ENCODE assay signal across 8 cellular contexts in the genomic region with DNA sequence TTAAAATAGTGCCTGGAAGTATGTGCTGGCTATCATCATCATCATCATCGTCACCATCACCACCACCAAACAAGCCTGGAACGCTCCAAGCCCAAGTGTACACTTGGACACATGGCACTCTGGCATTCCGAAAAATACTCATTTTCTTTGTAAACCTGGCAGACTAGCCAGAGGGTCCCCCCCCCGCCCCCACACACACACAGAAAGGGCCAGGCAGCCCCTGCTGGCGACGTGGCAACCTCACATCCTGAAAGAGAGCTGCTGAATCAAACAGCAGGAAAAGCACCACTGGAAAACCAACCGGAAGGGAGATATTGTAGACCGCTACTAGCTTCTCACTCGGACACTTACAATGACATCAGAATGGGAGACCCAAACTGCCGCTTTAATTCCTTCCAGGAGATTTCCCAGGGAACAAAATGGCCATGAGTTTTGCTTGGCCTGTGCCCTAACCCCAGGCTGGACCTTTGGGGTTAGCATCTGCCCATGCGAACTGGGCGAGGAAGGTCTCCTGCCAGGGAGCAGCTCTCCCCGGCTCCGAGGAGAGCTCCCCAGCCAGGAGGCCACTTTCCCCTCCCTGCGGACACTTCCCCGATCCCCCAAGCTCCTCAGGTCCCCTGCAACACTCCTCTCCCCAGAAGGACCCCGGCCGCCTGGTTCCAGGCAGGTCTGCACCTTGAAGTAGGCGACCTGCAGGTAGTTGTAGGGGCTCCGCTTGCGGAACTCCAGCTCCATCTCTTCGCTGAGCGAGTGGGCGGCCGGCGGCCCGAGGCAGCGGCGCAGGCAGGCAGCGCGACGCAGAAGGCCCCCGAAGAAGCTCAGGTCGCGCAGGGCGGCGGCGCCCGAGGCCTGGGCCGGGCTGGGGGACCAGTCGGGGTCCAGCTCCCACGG. TPM values are rescaled to one million over a fixed set of nuclear protein-coding genes. Genes with fewer than 3 reads are reported as not detected.
DNase-seq lines count a peak whose midpoint lies in the region; ATAC-seq and TF ChIP-seq lines count a peak whose summit lies in the region.

No MANE protein-coding gene starts in this region.

- CTCF ChIA-PET in activated CD8-positive, alpha-beta T cell treated with anti-CD3 and anti-CD28 coated beads, Interleukin-2, amount 10 ng/mL, durations not matched to agents 7 days and 5 days (lab: Charles Lee), result interaction anchor here (0.6 to 5.9 kb wide), 27 partner anchors 8 to 592 kb away, joined by 3 to 90 read pairs (median 4); a partner anchor contains a TSS

- no peak overlapping the region for H3K4me3 Mint-ChIP-seq in activated CD8-positive, alpha-beta T cell treated with anti-CD3 and anti-CD28 coated beads, Interleukin-2, amount 10 ng/mL, durations not matched to agents 7 days and 5 days
- H3K4me3 Mint-ChIP-seq in neural crest cell, result no peak overlapping the region

- H3K27me3 ChIP-seq in thyroid gland, result no peaks in the 10 kb centered on the region

- no peaks in the 10 kb centered on the region for H3K9me3 ChIP-seq in thyroid gland

- H3K9me3 Mint-ChIP-seq in activated CD8-positive, alpha-beta T cell treated with anti-CD3 and anti-CD28 coated beads, Interleukin-2, amount 10 ng/mL, durations not matched to agents 7 days and 5 days (ENCODE audit: insufficient read depth), result no peaks in the 10 kb centered on the region
- no peaks in the 10 kb centered on the region for H3K9me3 Mint-ChIP-seq in neural crest cell

- H3K27ac Mint-ChIP-seq in activated CD8-positive, alpha-beta T cell treated with anti-CD3 and anti-CD28 coated beads, Interleukin-2, amount 10 ng/mL, durations not matched to agents 7 days and 5 days, result no peak overlapping the region
- H3K27ac Mint-ChIP-seq in neural crest cell (ENCODE audit: unreplicated experiment), result no peak overlapping the region

- peak overlapping the region; percentile 93 to 97 (median 97) for H3K4me3 ChIP-seq in thyroid gland (replicated peaks in 1 of 3)

- H3K27ac ChIP-seq in thyroid gland, result peak overlapping the region; percentile 62 to 79 (median 69)

- peaks cover 27% of the 10 kb centered on the region for H3K36me3 Mint-ChIP-seq in activated CD8-positive, alpha-beta T cell treated with anti-CD3 and anti-CD28 coated beads, Interleukin-2, amount 10 ng/mL, durations not matched to agents 7 days and 5 days (ENCODE audit: low read depth)
- peaks cover 3% of the 10 kb centered on the region for H3K36me3 Mint-ChIP-seq in neural crest cell (ENCODE audit: low read depth)

- DNase-seq in C1 segment of cervical spinal cord (lab: John Stamatoyannopoulos, UW), result peak in 9 of 14 donors; percentile 26 to 63 (median 57)
- DNase-seq in NCI-H510A (lab: John Stamatoyannopoulos, UW), result peak; percentile 61
- peak; percentile 50 for DNase-seq in activated CD8-positive, alpha-beta T cell treated with anti-CD3 and anti-CD28 coated beads, Interleukin-2, amount 10 ng/mL, durations not matched to agents 7 days and 5 days
- DNase-seq in fibroblast of peridontal ligament (ENCODE audit: extremely low read depth), result peak; percentile 82
- DNase-seq in neural crest cell (ENCODE audit: low read depth, low spot score), result peak; percentile 37
- DNase-seq in thyroid gland, result peak; percentile 39 to 44

- WGBS in thyroid gland, 2 donors, result 2% methylated on average over 18 to 19 of the region's 42 CpGs

- peaks cover 0 to 4% of the 10 kb centered on the region in 2 donors for H3K36me3 ChIP-seq in thyroid gland

- peaks cover 31% of the 10 kb centered on the region for H3K4me1 Mint-ChIP-seq in activated CD8-positive, alpha-beta T cell treated with anti-CD3 and anti-CD28 coated beads, Interleukin-2, amount 10 ng/mL, durations not matched to agents 7 days and 5 days (ENCODE audit: low read depth)
- H3K4me1 Mint-ChIP-seq in neural crest cell, result peaks cover 27% of the 10 kb centered on the region

- ATAC-seq in GM18909 (IDR thresholded peaks at IDR 0.05; ENCODE audit: poor library complexity, unreplicated experiment), result peak; percentile 21
- peak; percentile 28 for ATAC-seq in HG03175 (IDR thresholded peaks at IDR 0.05; ENCODE audit: unreplicated experiment)
- ATAC-seq in activated CD8-positive, alpha-beta T cell treated with anti-CD3 and anti-CD28 coated beads, Interleukin-2, amount 10 ng/mL, durations not matched to agents 7 days and 5 days, result peak; percentile 23

- POLR2A ChIA-PET in activated CD8-positive, alpha-beta T cell treated with anti-CD3 and anti-CD28 coated beads, Interleukin-2, amount 10 ng/mL, durations not matched to agents 7 days and 5 days (lab: Charles Lee), result interaction anchor here (0.6 to 2.8 kb wide), 23 partner anchors 10 to 408 kb away, joined by 3 to 36 read pairs (median 5); a partner anchor contains a TSS

- no peak for TF ChIP-seq POLR2A in thyroid gland (IDR thresholded peaks at IDR 0.05)

- H3K27me3 Mint-ChIP-seq in activated CD8-positive, alpha-beta T cell treated with anti-CD3 and anti-CD28 coated beads, Interleukin-2, amount 10 ng/mL, durations not matched to agents 7 days and 5 days (ENCODE audit: low read depth), result no peaks in the 10 kb centered on the region
- no peaks in the 10 kb centered on the region for H3K27me3 Mint-ChIP-seq in neural crest cell (ENCODE audit: low read depth)

- H3K4me1 ChIP-seq in thyroid gland, result peaks cover 10 to 23% of the 10 kb centered on the region in 2 donors

- TF ChIP-seq CTCF in neural crest cell (conservative IDR thresholded peaks at IDR 0.05) (peak; percentile 64), thyroid gland (IDR thresholded peaks at IDR 0.05) (peak in 4 of 6 experiments; percentile 28 to 44 (median 41))

- intact Hi-C loops in thyroid gland (cut with DNase I), result loop anchor here (5.0 kb wide), 1 partner anchor 51 kb away; a partner anchor contains a TSS

RNA-seq across cellular contexts. Expression of a gene that starts 0.8 kb away (rescaled TPM):
- 10 to 100 TPM; 42.9 to 45.5 TPM for total RNA-seq in activated CD8-positive, alpha-beta T cell treated with anti-CD3 and anti-CD28 coated beads, Interleukin-2, amount 10 ng/mL, durations not matched to agents 7 days and 5 days
- total RNA-seq in neural crest cell (77.2 and 88.6 TPM in 2 replicates), thyroid gland (10 to 100 TPM; 16.6 to 28.0 (median 24.2) TPM)

RNA-seq across cellular contexts. Expression of a gene that starts 1.0 kb away (rescaled TPM):
- 1 to 10 TPM; 6.3 to 6.7 TPM for total RNA-seq in activated CD8-positive, alpha-beta T cell treated with anti-CD3 and anti-CD28 coated beads, Interleukin-2, amount 10 ng/mL, durations not matched to agents 7 days and 5 days
- total RNA-seq in neural crest cell, result 9.7 and 13.6 TPM in 2 replicates
- total RNA-seq in thyroid gland, result 1 to 10 TPM; 4.2 to 7.2 (median 4.7) TPM

RNA-seq across cellular contexts. Expression of a gene that starts 18.7 kb away (rescaled TPM):
- under 1 TPM in 1 of 2 experiments, not detected in 1; 0.40 TPM for total RNA-seq in activated CD8-positive, alpha-beta T cell treated with anti-CD3 and anti-CD28 coated beads, Interleukin-2, amount 10 ng/mL, durations not matched to agents 7 days and 5 days
- total RNA-seq in neural crest cell (0.70 and 0.91 TPM in 2 replicates), thyroid gland (1 to 10 TPM in 1 of 4 donors, under 1 TPM in 1, not detected in 2; 0.11 to 2.6 TPM)

RNA-seq across cellular contexts. Expression of a gene that starts 26.0 kb away (rescaled TPM):
- total RNA-seq in activated CD8-positive, alpha-beta T cell treated with anti-CD3 and anti-CD28 coated beads, Interleukin-2, amount 10 ng/mL, durations not matched to agents 7 days and 5 days, result not detected
- total RNA-seq in neural crest cell, result 0.14 and 0.19 TPM in 2 replicates
- total RNA-seq in thyroid gland, result not detected

RNA-seq across cellular contexts. Expression of a gene that starts 50.8 kb away (rescaled TPM):
- total RNA-seq in activated CD8-positive, alpha-beta T cell treated with anti-CD3 and anti-CD28 coated beads, Interleukin-2, amount 10 ng/mL, durations not matched to agents 7 days and 5 days, result 1 to 10 TPM; 5.7 to 6.0 TPM
- 7.1 and 8.8 TPM in 2 replicates for total RNA-seq in neural crest cell
- 10 to 100 TPM; 23.7 to 36.5 (median 28.9) TPM for total RNA-seq in thyroid gland

Comparison
In these comparisons a context has a peak if more than half of its experiments do, and no peak if none do; other contexts are left out.
1. Peak in every context shown above with its lines: DNase-seq, ATAC-seq, H3K4me3 ChIP-seq and H3K27ac ChIP-seq.